In the genomic region with DNA sequence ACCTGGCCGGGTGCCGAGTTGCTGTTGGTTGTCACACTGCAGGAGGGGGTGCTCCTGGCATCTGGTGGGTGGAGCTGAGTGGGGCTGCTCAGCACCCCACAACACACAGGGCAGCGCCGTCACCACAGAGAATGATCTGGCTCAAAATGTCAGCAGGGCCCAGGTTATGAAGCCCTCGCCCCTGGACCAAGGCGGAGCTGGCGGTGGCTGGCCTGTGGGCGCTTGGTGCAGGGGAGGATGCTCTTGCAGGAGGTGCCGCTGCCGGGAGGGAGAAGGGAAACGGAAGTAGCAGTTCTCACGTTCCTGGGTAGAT, we compare ENCODE assay signal across 1 cellular context.
TF ChIP-seq lines count a peak whose summit lies in the region.

No MANE protein-coding gene starts in this region.

TF ChIP-seq in K562, 482 proteins besides CTCF, POLR2A, EP300 and RAD21:
- TF ChIP-seq ZNF263 (CRISPR knock-in tag; IDR thresholded peaks at IDR 0.05; ENCODE audit: borderline replicate concordance) (no peak), POLR2G (IDR thresholded peaks at IDR 0.05; ENCODE audit: low read depth, low read length) (peak; percentile 61)
- TF ChIP-seq, protein P1, sequence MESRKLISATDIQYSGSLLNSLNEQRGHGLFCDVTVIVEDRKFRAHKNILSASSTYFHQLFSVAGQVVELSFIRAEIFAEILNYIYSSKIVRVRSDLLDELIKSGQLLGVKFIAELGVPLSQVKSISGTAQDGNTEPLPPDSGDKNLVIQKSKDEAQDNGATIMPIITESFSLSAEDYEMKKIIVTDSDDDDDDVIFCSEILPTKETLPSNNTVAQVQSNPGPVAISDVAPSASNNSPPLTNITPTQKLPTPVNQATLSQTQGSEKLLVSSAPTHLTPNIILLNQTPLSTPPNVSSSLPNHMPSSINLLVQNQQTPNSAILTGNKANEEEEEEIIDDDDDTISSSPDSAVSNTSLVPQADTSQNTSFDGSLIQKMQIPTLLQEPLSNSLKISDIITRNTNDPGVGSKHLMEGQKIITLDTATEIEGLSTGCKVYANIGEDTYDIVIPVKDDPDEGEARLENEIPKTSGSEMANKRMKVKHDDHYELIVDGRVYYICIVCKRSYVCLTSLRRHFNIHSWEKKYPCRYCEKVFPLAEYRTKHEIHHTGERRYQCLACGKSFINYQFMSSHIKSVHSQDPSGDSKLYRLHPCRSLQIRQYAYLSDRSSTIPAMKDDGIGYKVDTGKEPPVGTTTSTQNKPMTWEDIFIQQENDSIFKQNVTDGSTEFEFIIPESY (CRISPR knock-in tag; IDR thresholded peaks at IDR 0.05), result peak; percentile 88
